19 cellular contexts compared by ENCODE assay signal in genomic region chr2:31950946-31951562, GRCh38.
"Had no signal": no experiment of that assay in that cellular context is flagged by ENCODE, and none has a peak within 500 bp of the region (broad histone marks: within the 10 kb centered on the region; RNA-seq: fewer than 3 reads in every experiment).

No MANE protein-coding gene starts in this region.

- H3K27me3 Mint-ChIP-seq: naive thymus-derived CD8-positive, alpha-beta T cell had no signal

- H3K9me3 ChIP-seq: body of pancreas, heart left ventricle, mucosa of descending colon, neutrophil, upper lobe of right lung had no signal

- H3K4me1 ChIP-seq: body of pancreas, upper lobe of right lung had no signal

- H3K9me3 Mint-ChIP-seq: naive thymus-derived CD8-positive, alpha-beta T cell; WTC11 had no signal

- ATAC-seq: body of pancreas; heart left ventricle; left lobe of liver; mucosa of descending colon; naive thymus-derived CD8-positive, alpha-beta T cell; upper lobe of right lung; WTC11 had no signal

- H3K27me3 ChIP-seq: body of pancreas, heart left ventricle, neutrophil, upper lobe of right lung had no signal

- H3K36me3 ChIP-seq: upper lobe of right lung had no signal

- H3K27ac Mint-ChIP-seq: WTC11 had no signal

- DNase-seq: activated CD4-positive, alpha-beta T cell treated with anti-CD3 and anti-CD28 coated beads, Interleukin-2, amount 50 U/mL, for 48 hours; activated CD8-positive, alpha-beta memory T cell treated with anti-CD3 and anti-CD28 coated beads, Interleukin-2, amount 50 U/mL, for 48 hours; activated effector memory CD4-positive, alpha-beta T cell treated with anti-CD3 and anti-CD28 coated beads, Interleukin-2, amount 50 U/mL, for 16 hours; body of pancreas; central memory CD4-positive, alpha-beta T cell; cortex of kidney; effector CD8-positive, alpha-beta T cell; foreskin melanocyte; heart left ventricle; mammary epithelial cell; mucosa of descending colon; naive thymus-derived CD8-positive, alpha-beta T cell; retina; stimulated activated naive CD4-positive, alpha-beta T cell; upper lobe of right lung had no signal

- H3K36me3 Mint-ChIP-seq: WTC11 had no signal

- H3K4me3 Mint-ChIP-seq: naive thymus-derived CD8-positive, alpha-beta T cell; WTC11 had no signal

- H3K4me3 ChIP-seq: body of pancreas, heart left ventricle, mucosa of descending colon, SK-N-MC, upper lobe of right lung had no signal
